7 cellular contexts compared by ENCODE assay signal in genomic region chr12:6960291-6961277, GRCh38. TPM values are rescaled to one million over a fixed set of nuclear protein-coding genes. Genes with fewer than 3 reads are reported as not detected.
DNase-seq lines count a peak whose midpoint lies in the region; TF ChIP-seq lines count a peak whose summit lies in the region.

No MANE protein-coding gene starts in this region.

- TF ChIP-seq RAD21 in liver (IDR thresholded peaks at IDR 0.05): no peak

- H3K36me3 Mint-ChIP-seq in activated naive CD8-positive, alpha-beta T cell treated with anti-CD3 and anti-CD28 coated beads for 36 hours: peaks cover 68% of the 10 kb centered on the region

- no peaks in the 10 kb centered on the region for H3K9me2 ChIP-seq in Loucy (replicated peaks; ENCODE audit: low read depth, low read length)

- H2AFZ ChIP-seq in Loucy (ENCODE audit: low read length): no peak overlapping the region

- TF ChIP-seq CTCF in GM12874 (IDR thresholded peaks at IDR 0.05; ENCODE audit: insufficient read depth, low read depth, low read length) (peak; percentile 48), Loucy (conservative IDR thresholded peaks at IDR 0.05; ENCODE audit: low read length) (peak; percentile 42), liver (IDR thresholded peaks at IDR 0.05; ENCODE audit: low read depth, low read length, missing input control) (peak; percentile 6)

- H3K79me2 ChIP-seq in Loucy (ENCODE audit: insufficient read depth, low read length): peaks cover 47% of the 10 kb centered on the region

- 85% methylated on average over 20 of the region's 20 CpGs for WGBS in liver

- no peaks in the 10 kb centered on the region for H3K27me3 Mint-ChIP-seq in activated naive CD8-positive, alpha-beta T cell treated with anti-CD3 and anti-CD28 coated beads for 36 hours

- H3K9me3 Mint-ChIP-seq in activated naive CD8-positive, alpha-beta T cell treated with anti-CD3 and anti-CD28 coated beads for 36 hours: no peaks in the 10 kb centered on the region

- H3K27me3 ChIP-seq in Loucy (ENCODE audit: insufficient read depth, low read length, poor library complexity, severe bottlenecking): no peaks in the 10 kb centered on the region
- no peaks in the 10 kb centered on the region for H3K27me3 ChIP-seq in liver (ENCODE audit: control insufficient read depth in 4 of 4, insufficient read depth in 4 of 4, low read length in 3 of 4)

- H3K4me3 ChIP-seq in Loucy (ENCODE audit: low read length, poor library complexity, severe bottlenecking) (no peak overlapping the region), liver (ENCODE audit: low read depth in 1 of 3, low read length in 3 of 3) (no peak overlapping the region)

- H3K4me1 ChIP-seq in Loucy (ENCODE audit: insufficient read depth, low read length, poor library complexity, severe bottlenecking): peaks cover 73% of the 10 kb centered on the region
- peaks cover 2 to 40% (median 16%) of the 10 kb centered on the region in 4 donors for H3K4me1 ChIP-seq in liver (ENCODE audit: control insufficient read depth in 4 of 4, insufficient read depth in 4 of 4, low read length in 3 of 4)

- peak overlapping the region; percentile 100 for H3K4me3 Mint-ChIP-seq in activated naive CD8-positive, alpha-beta T cell treated with anti-CD3 and anti-CD28 coated beads for 36 hours

- H3K27ac ChIP-seq in liver (ENCODE audit: low read depth in 1 of 2, low read length in 2 of 2): peak overlapping the region; percentile 42 to 87

- H3K9me3 ChIP-seq in Loucy (ENCODE audit: insufficient read depth, low read depth, low read length): no peaks in the 10 kb centered on the region
- no peaks in the 10 kb centered on the region for H3K9me3 ChIP-seq in liver (ENCODE audit: control insufficient read depth in 4 of 4, low read length in 3 of 4)

- DNase-seq in activated naive CD8-positive, alpha-beta T cell treated with anti-CD3 and anti-CD28 coated beads for 36 hours: no peak
- DNase-seq in occipital lobe (lab: John Stamatoyannopoulos, UW): no peak
- no peak for DNase-seq in NCI-H526 treated with DMSO at 0.1 percent for 48 hours (lab: John Stamatoyannopoulos, UW)
- no peak for DNase-seq in NCI-H1105 treated with DMSO at 0.1 percent for 48 hours (lab: John Stamatoyannopoulos, UW)

- no peaks in the 10 kb centered on the region for H4K20me1 ChIP-seq in Loucy (ENCODE audit: insufficient read depth, low read length, poor library complexity, severe bottlenecking)

- peak overlapping the region; percentile 93 for H3K27ac Mint-ChIP-seq in activated naive CD8-positive, alpha-beta T cell treated with anti-CD3 and anti-CD28 coated beads for 36 hours

- H3K36me3 ChIP-seq in Loucy (ENCODE audit: insufficient read depth, low read length): peaks cover 8% of the 10 kb centered on the region; the same call in 1 of the 2 replicates
- peaks cover 0 to 7% (median 3%) of the 10 kb centered on the region in 4 donors for H3K36me3 ChIP-seq in liver (ENCODE audit: control insufficient read depth in 4 of 4, insufficient read depth in 3 of 4, low read depth in 1 of 4, low read length in 3 of 4)

- H3K9ac ChIP-seq in Loucy (ENCODE audit: low read depth, low read length, poor library complexity, severe bottlenecking): peak overlapping the region; percentile 97
- no peak overlapping the region for H3K9ac ChIP-seq in liver (ENCODE audit: low read depth in 1 of 2, low read length in 2 of 2)

- H3K4me2 ChIP-seq in Loucy (ENCODE audit: low read depth, low read length, poor library complexity, severe bottlenecking): peak overlapping the region; percentile 97

- H3F3A ChIP-seq in Loucy (ENCODE audit: low read depth): peaks cover 4% of the 10 kb centered on the region; the same call in 1 of the 2 replicates

- H3K4me1 Mint-ChIP-seq in activated naive CD8-positive, alpha-beta T cell treated with anti-CD3 and anti-CD28 coated beads for 36 hours: peaks cover 75% of the 10 kb centered on the region

TF ChIP-seq in liver, 16 proteins besides CTCF, POLR2A, EP300 and RAD21:
- TF ChIP-seq FOXA2 (IDR thresholded peaks at IDR 0.05) (no peak), EGR1 (IDR thresholded peaks at IDR 0.05; ENCODE audit: low read depth in 2 of 2) (no peak), HNF4G (IDR thresholded peaks at IDR 0.05) (no peak), SP1 (IDR thresholded peaks at IDR 0.05) (no peak), REST (IDR thresholded peaks at IDR 0.05) (no peak), HNF4A (conservative IDR thresholded peaks at IDR 0.05) (no peak), FOXA1 (IDR thresholded peaks at IDR 0.05) (no peak), MAX (IDR thresholded peaks at IDR 0.05) (no peak), RXRA (IDR thresholded peaks at IDR 0.05) (no peak), GABPA (IDR thresholded peaks at IDR 0.05 in 1 of 2, conservative IDR thresholded peaks at IDR 0.05 in 1 of 2) (no peak), ATF3 (IDR thresholded peaks at IDR 0.05) (no peak), ZBTB33 (IDR thresholded peaks at IDR 0.05) (no peak)

RNA-seq across cellular contexts. Expression of gene PTPN6, which starts 9.4 kb away (rescaled TPM):
- total RNA-seq in activated naive CD8-positive, alpha-beta T cell treated with anti-CD3 and anti-CD28 coated beads for 36 hours: 100 to 1,000 TPM; 457 to 467 TPM
- total RNA-seq in liver: 10 to 100 TPM; 19.7 to 41.0 TPM
- 10 to 100 TPM; 15.2 to 19.4 TPM for polyA plus RNA-seq in liver
- total RNA-seq in occipital lobe: 3.1 TPM

RNA-seq across cellular contexts. Expression of gene PHB2, which starts 9.9 kb away (rescaled TPM):
- 100 to 1,000 TPM; 556 to 557 TPM for total RNA-seq in activated naive CD8-positive, alpha-beta T cell treated with anti-CD3 and anti-CD28 coated beads for 36 hours
- total RNA-seq in liver (10 to 100 TPM; 82.7 to 99.1 TPM), occipital lobe (102 TPM)
- 100 to 1,000 TPM; 107 to 133 TPM for polyA plus RNA-seq in liver

RNA-seq across cellular contexts. Expression of gene EMG1, which starts 10.1 kb away (rescaled TPM):
- 100 to 1,000 TPM; 130 to 140 TPM for total RNA-seq in activated naive CD8-positive, alpha-beta T cell treated with anti-CD3 and anti-CD28 coated beads for 36 hours
- 10 to 100 TPM; 14.7 to 18.0 TPM for total RNA-seq in liver
- 10 to 100 TPM; 11.5 to 28.6 TPM for polyA plus RNA-seq in liver
- total RNA-seq in occipital lobe: 26.0 TPM

RNA-seq across cellular contexts. Expression of gene C12orf57, which starts 16.8 kb away (rescaled TPM):
- total RNA-seq in activated naive CD8-positive, alpha-beta T cell treated with anti-CD3 and anti-CD28 coated beads for 36 hours: 100 to 1,000 TPM; 203 to 208 TPM
- total RNA-seq in liver: 10 to 100 TPM; 49.2 to 53.8 TPM
- 100 to 1,000 TPM in 1 of 2 donors, 10 to 100 TPM in 1; 77.7 to 193 TPM for polyA plus RNA-seq in liver
- 243 TPM for total RNA-seq in occipital lobe

RNA-seq across cellular contexts. Expression of gene RNU7-1, which starts 17.0 kb away (rescaled TPM):
- total RNA-seq in activated naive CD8-positive, alpha-beta T cell treated with anti-CD3 and anti-CD28 coated beads for 36 hours: not detected
- total RNA-seq in liver (not detected), occipital lobe (not detected)
- polyA plus RNA-seq in liver: not detected

Comparison
In these comparisons a context has a peak if more than half of its experiments do, and no peak if none do; other contexts are left out.
1. RNA of gene PTPN6, which starts 9.4 kb away (total RNA-seq): 457 to 467 TPM in activated naive CD8-positive, alpha-beta T cell treated with anti-CD3 and anti-CD28 coated beads for 36 hours; 19.7 to 41.0 TPM in liver and 3.1 TPM in occipital lobe (single experiment); every median in the first group is over 10 times any median in the second.
2. Peak in every context shown above with its lines, with median percentiles within 50 percentile points of each other: CTCF ChIP-seq.